1 cellular context compared by ENCODE assay signal in genomic region chr10:79124066-79124465, GRCh38.
TF ChIP-seq lines count a peak whose summit lies in the region.

No MANE protein-coding gene starts in this region.

TF ChIP-seq in HepG2, 621 proteins besides CTCF, POLR2A, EP300 and RAD21:
- peak; percentile 71 for TF ChIP-seq ZMYM3 (CRISPR knock-in tag; IDR thresholded peaks at IDR 0.05)
- TF ChIP-seq ZBTB46 (CRISPR knock-in tag; IDR thresholded peaks at IDR 0.05; ENCODE audit: borderline replicate concordance): no peak
- peak; percentile 96 for TF ChIP-seq ZNF768 (CRISPR knock-in tag; IDR thresholded peaks at IDR 0.05)
- 0 out of 2 replicates have a peak, but pooled peaks have one; percentile 60 for TF ChIP-seq KDM1A (CRISPR knock-in tag; IDR thresholded peaks at IDR 0.05)
